21 cellular contexts compared by ENCODE assay signal in genomic region chr3:122989856-122990575, GRCh38. TPM values are rescaled to one million over a fixed set of nuclear protein-coding genes. Genes with fewer than 3 reads are reported as not detected.
"Had no signal": no experiment of that assay in that cellular context is flagged by ENCODE, and none has a peak within 500 bp of the region (broad histone marks: within the 10 kb centered on the region; RNA-seq: fewer than 3 reads in every experiment).

No MANE protein-coding gene starts in this region.

- H3K4me1 Mint-ChIP-seq: activated CD4-positive, alpha-beta T cell treated with anti-CD3 and anti-CD28 coated beads, Interleukin-2, amount 10 ng/mL, durations not matched to agents 7 days and 5 days; activated naive CD4-positive, alpha-beta T cell treated with anti-CD3 and anti-CD28 coated beads, Interleukin-2, amount 50 U/mL, for 24 hours; stimulated activated naive CD8-positive, alpha-beta T cell treated with anti-CD3 and anti-CD28 coated beads, Interleukin-15, amount 100 ng/mL, for 72 hours had no signal

- H3K27ac Mint-ChIP-seq: activated CD4-positive, alpha-beta T cell treated with anti-CD3 and anti-CD28 coated beads, Interleukin-2, amount 10 ng/mL, durations not matched to agents 7 days and 5 days; activated naive CD4-positive, alpha-beta T cell treated with anti-CD3 and anti-CD28 coated beads, Interleukin-2, amount 50 U/mL, for 24 hours; activated T-cell treated with anti-CD3 and anti-CD28 coated beads, Interleukin-2, amount 50 U/mL, for 72 hours; progenitor cell of endocrine pancreas; stimulated activated naive CD8-positive, alpha-beta T cell treated with anti-CD3 and anti-CD28 coated beads, Interleukin-15, amount 100 ng/mL, for 72 hours had no signal

- DNase-seq: activated CD4-positive, alpha-beta T cell treated with anti-CD3 and anti-CD28 coated beads, Interleukin-2, amount 10 ng/mL, durations not matched to agents 7 days and 5 days; activated CD8-positive, alpha-beta memory T cell treated with anti-CD3 and anti-CD28 coated beads, Interleukin-2, amount 50 U/mL, for 4 hours; activated effector memory CD4-positive, alpha-beta T cell treated with anti-CD3 and anti-CD28 coated beads, Interleukin-2, amount 50 U/mL, for 16 hours; activated T-cell treated with anti-CD3 and anti-CD28 coated beads, Interleukin-2, amount 50 U/mL, for 72 hours; effector CD4-positive, alpha-beta T cell; kidney glomerular epithelial cell; left ventricle myocardium inferior; stimulated activated CD4-positive, alpha-beta T cell treated with anti-CD3 and anti-CD28 coated beads, Interleukin-12 subunit alpha, Interleukin-12 subunit beta, amount 100 ng/mL, for 4 hours; stimulated activated CD4-positive, alpha-beta T cell treated with anti-CD3 and anti-CD28 coated beads, Interleukin-2, amount 100 ng/mL, for 24 hours; stimulated activated naive CD8-positive, alpha-beta T cell treated with anti-CD3 and anti-CD28 coated beads, Interleukin-15, amount 100 ng/mL, for 72 hours; transverse colon had no signal

- H3K27ac ChIP-seq: gastroesophageal sphincter, heart left ventricle, left ventricle myocardium inferior, right atrium auricular region, suprapubic skin, transverse colon had no signal

- H3K4me3 ChIP-seq: gastroesophageal sphincter, heart left ventricle, left ventricle myocardium inferior, right atrium auricular region, suprapubic skin, transverse colon had no signal

- H3K9me3 Mint-ChIP-seq: activated CD4-positive, alpha-beta T cell treated with anti-CD3 and anti-CD28 coated beads, Interleukin-2, amount 10 ng/mL, durations not matched to agents 7 days and 5 days; activated naive CD4-positive, alpha-beta T cell treated with anti-CD3 and anti-CD28 coated beads, Interleukin-2, amount 50 U/mL, for 24 hours; activated T-cell treated with anti-CD3 and anti-CD28 coated beads, Interleukin-2, amount 50 U/mL, for 72 hours; stimulated activated naive CD8-positive, alpha-beta T cell treated with anti-CD3 and anti-CD28 coated beads, Interleukin-15, amount 100 ng/mL, for 72 hours had no signal

- H3K9me3 ChIP-seq: gastroesophageal sphincter, heart left ventricle, left ventricle myocardium inferior, right atrium auricular region, suprapubic skin, transverse colon had no signal

- H3K36me3 ChIP-seq: gastroesophageal sphincter, heart left ventricle, left ventricle myocardium inferior, right atrium auricular region, suprapubic skin, transverse colon had no signal

- H3K4me3 Mint-ChIP-seq: activated CD4-positive, alpha-beta T cell treated with anti-CD3 and anti-CD28 coated beads, Interleukin-2, amount 10 ng/mL, durations not matched to agents 7 days and 5 days; activated naive CD4-positive, alpha-beta T cell treated with anti-CD3 and anti-CD28 coated beads, Interleukin-2, amount 50 U/mL, for 24 hours; activated T-cell treated with anti-CD3 and anti-CD28 coated beads, Interleukin-2, amount 50 U/mL, for 72 hours; stimulated activated naive CD8-positive, alpha-beta T cell treated with anti-CD3 and anti-CD28 coated beads, Interleukin-15, amount 100 ng/mL, for 72 hours had no signal

- H3K4me1 ChIP-seq: transverse colon had no signal

- H3K27me3 ChIP-seq: right atrium auricular region had no signal

- H3K36me3 Mint-ChIP-seq: activated naive CD4-positive, alpha-beta T cell treated with anti-CD3 and anti-CD28 coated beads, Interleukin-2, amount 50 U/mL, for 24 hours had no signal

- ATAC-seq: activated CD4-positive, CD25-positive, alpha-beta regulatory T cell treated with anti-CD3 and anti-CD28 coated beads, Interleukin-2, amount 50 U/mL, for 24 hours; activated T-cell treated with anti-CD3 and anti-CD28 coated beads, Interleukin-2, amount 50 U/mL, for 72 hours; esophagus mucosa; gastroesophageal sphincter; heart left ventricle; stimulated activated naive CD8-positive, alpha-beta T cell treated with anti-CD3 and anti-CD28 coated beads, Interleukin-15, amount 100 ng/mL, for 72 hours had no signal

RNA-seq across cellular contexts. Expression of gene SEMA5B, which starts 37.5 kb away (rescaled TPM):
- total RNA-seq: activated CD4-positive, alpha-beta T cell treated with anti-CD3 and anti-CD28 coated beads, Interleukin-2, amount 10 ng/mL, durations not matched to agents 7 days and 5 days; activated T-cell treated with anti-CD3 and anti-CD28 coated beads, Interleukin-2, amount 50 U/mL, for 72 hours; esophagus mucosa; mononuclear cell; osteoblast had no signal
